ENCODE assay signal across 8 cellular contexts in genomic region chr9:109014267-109015025, GRCh38. TPM values are rescaled to one million over a fixed set of nuclear protein-coding genes. Genes with fewer than 3 reads are reported as not detected.
DNase-seq lines count a peak whose midpoint lies in the region; ATAC-seq and TF ChIP-seq lines count a peak whose summit lies in the region.

No MANE protein-coding gene starts in this region.

- H3K9me3 ChIP-seq in cardiac muscle cell (ENCODE audit: low read depth) (no peaks in the 10 kb centered on the region), lung (ENCODE audit: control insufficient read depth in 2 of 2, insufficient read depth in 1 of 2, low read length in 1 of 2) (no peaks in the 10 kb centered on the region), upper lobe of left lung (no peaks in the 10 kb centered on the region)

- TF ChIP-seq POLR2A in upper lobe of left lung (IDR thresholded peaks at IDR 0.05), result no peak

- H3K4me1 ChIP-seq in cardiac muscle cell (ENCODE audit: low read depth) (peaks cover 50% of the 10 kb centered on the region), lung (ENCODE audit: control insufficient read depth in 2 of 2, insufficient read depth in 2 of 2, low read length in 2 of 2) (peaks cover 10 to 12% of the 10 kb centered on the region in 2 donors), upper lobe of left lung (peaks cover 24 to 59% (median 37%) of the 10 kb centered on the region in 4 donors)

- 51 to 71% methylated on average over 11 of the region's 11 CpGs for WGBS in lung, 2 donors
- 50 to 54% methylated on average over 11 of the region's 11 CpGs for WGBS in upper lobe of left lung, 2 donors

- peaks cover 5% of the 10 kb centered on the region for H3K36me3 ChIP-seq in cardiac muscle cell
- H3K36me3 ChIP-seq in lung (ENCODE audit: control insufficient read depth in 2 of 2, insufficient read depth in 2 of 2, low read length in 2 of 2), result peaks cover 0 to 6% of the 10 kb centered on the region in 2 donors
- H3K36me3 ChIP-seq in upper lobe of left lung, result peaks cover 0 to 5% (median under 1%) of the 10 kb centered on the region in 4 donors

- intact Hi-C loops in cardiac septum (cut with DNase I), result loop anchor here (5.0 kb wide), 3 partner anchors 42 to 82 kb away; partner anchors contain the start of genes ABITRAM and ELP1

- DNase-seq in cardiac muscle cell (ENCODE audit: low read depth in 1 of 2, low spot score in 1 of 2), result peak; percentile 43 to 90
- no peak for DNase-seq in cardiac septum (ENCODE audit: low spot score)
- peak; percentile 39 for DNase-seq in cerebellar cortex (ENCODE audit: low spot score)
- no peak for DNase-seq in lung (ENCODE audit: low spot score)
- DNase-seq in upper lobe of left lung, result peak in 1 of 2 donors; percentile 52
- DNase-seq in NCI-H2029 treated with DMSO at 0.1 percent for 48 hours (lab: John Stamatoyannopoulos, UW), result no peak
- DNase-seq in NCI-H2171 treated with DMSO at 0.1 percent for 48 hours (lab: John Stamatoyannopoulos, UW), result no peak
- no peak for DNase-seq in hippocampal formation (lab: John Stamatoyannopoulos, UW)

- peak in 1 of 4 donors; percentile 11 for TF ChIP-seq EP300 in upper lobe of left lung (IDR thresholded peaks at IDR 0.05)

- no peaks in the 10 kb centered on the region for H3K27me3 ChIP-seq in cardiac muscle cell
- no peaks in the 10 kb centered on the region for H3K27me3 ChIP-seq in lung (ENCODE audit: control insufficient read depth, insufficient read depth)
- no peaks in the 10 kb centered on the region for H3K27me3 ChIP-seq in upper lobe of left lung

- H3K27ac ChIP-seq in cardiac muscle cell, result peak overlapping the region; percentile 77
- H3K27ac ChIP-seq in lung (ENCODE audit: low read depth in 1 of 2, low read length in 1 of 2), result peak overlapping the region; percentile 74 to 87
- H3K27ac ChIP-seq in upper lobe of left lung, result peak overlapping the region; percentile 86 to 98 (median 92)

- peak overlapping the region; percentile 11 for H3K4me3 ChIP-seq in cardiac muscle cell
- no peak overlapping the region for H3K4me3 ChIP-seq in lung
- peak overlapping the region in 2 of 4 donors; percentile 71 to 77 for H3K4me3 ChIP-seq in upper lobe of left lung

- TF ChIP-seq CTCF in cardiac muscle cell (IDR thresholded peaks at IDR 0.05; ENCODE audit: low read depth, low read length) (no peak), lung (IDR thresholded peaks at IDR 0.05; ENCODE audit: control extremely low read depth, extremely low read depth) (no peak), upper lobe of left lung (IDR thresholded peaks at IDR 0.05) (no peak)

- no peak for ATAC-seq in lung (ENCODE audit: insufficient read depth, low FRiP score)
- no peak for ATAC-seq in upper lobe of left lung (ENCODE audit: low FRiP score in 2 of 2)

RNA-seq across cellular contexts. Expression of gene CTNNAL1, which starts 1.1 kb away (rescaled TPM):
- total RNA-seq in cardiac muscle cell, result 55.7 and 64.7 TPM in 2 replicates
- polyA plus RNA-seq in cardiac muscle cell, result 102 and 115 TPM in 2 replicates
- total RNA-seq in cardiac septum, result 72.8 TPM
- total RNA-seq in lung, result 10 to 100 TPM; 32.5 to 53.9 TPM
- polyA plus RNA-seq in lung, result 10 to 100 TPM; 20.6 to 41.5 TPM
- total RNA-seq in upper lobe of left lung, result 10 to 100 TPM; 10.5 to 59.6 (median 25.9) TPM

Comparison
In these comparisons a context has a peak if more than half of its experiments do, and no peak if none do; other contexts are left out.
1. DNase-seq: peak in cardiac muscle cell (2 of 2) and cerebellar cortex (single experiment); none in cardiac septum (single experiment), lung (single experiment), NCI-H2029 treated with DMSO at 0.1 percent for 48 hours (single experiment), NCI-H2171 treated with DMSO at 0.1 percent for 48 hours (single experiment) and hippocampal formation (0 of 2).
2. Peak in every context shown above with its lines, with median percentiles within 50 percentile points of each other: H3K27ac ChIP-seq.